ENCODE assay signal across 10 cellular contexts in the genomic region with DNA sequence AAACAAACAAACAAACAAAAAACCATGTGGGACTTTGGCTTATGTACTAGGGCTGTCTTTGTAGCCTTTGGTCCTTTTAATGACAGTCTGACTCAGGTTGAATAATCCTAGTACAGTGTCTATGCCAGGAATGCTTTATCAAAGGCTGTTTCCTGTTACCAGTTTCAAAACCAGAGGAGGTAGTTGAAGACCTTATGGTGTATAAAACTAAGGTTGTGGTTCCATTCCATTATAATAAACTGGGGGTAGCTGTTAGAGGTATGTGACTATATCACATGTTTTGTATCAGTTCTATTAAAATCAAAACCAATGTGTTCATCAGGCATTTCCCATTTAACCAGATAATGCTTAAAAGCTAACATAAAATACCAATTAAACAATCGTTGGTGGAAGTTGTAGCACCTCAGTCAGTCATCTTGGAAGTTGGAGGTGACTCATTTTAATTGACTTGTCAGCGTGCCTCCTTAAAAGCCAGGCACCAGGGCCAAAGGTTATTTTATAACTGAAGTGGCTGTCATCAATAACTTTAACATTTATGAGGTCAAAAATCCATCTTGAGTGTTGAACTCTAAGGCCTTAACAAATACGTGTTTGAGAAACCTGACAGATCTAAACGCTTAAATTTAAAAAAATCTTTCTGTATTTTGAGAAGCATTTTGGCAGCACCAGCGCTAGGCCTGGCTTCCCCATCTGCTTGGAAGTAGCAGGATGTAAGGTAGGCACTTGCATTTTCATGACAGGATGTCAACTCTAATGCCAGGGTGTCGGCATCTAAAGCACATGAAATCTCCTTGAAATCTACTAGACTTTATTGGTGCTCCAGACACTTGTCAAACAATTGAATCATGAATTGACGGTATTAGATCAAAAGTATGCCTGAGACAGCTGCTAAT.
A peak's percentile ranks its signal among the peaks of the same experiment; 100 is the strongest.
DNase-seq lines count a peak whose midpoint lies in the region; ATAC-seq, FAIRE-seq and TF ChIP-seq lines count a peak whose summit lies in the region.
"Had no signal": no experiment of that assay in that cellular context is flagged by ENCODE, and none has a peak within 500 bp of the region (broad histone marks: within the 10 kb centered on the region; RNA-seq: fewer than 3 reads in every experiment).

No MANE protein-coding gene starts in this region.

- H3K4me1 ChIP-seq in adrenal gland (replicated peaks in 1 of 2), result no peaks in the 10 kb centered on the region

- H3K27ac ChIP-seq in adrenal gland, result no peak overlapping the region

- ATAC-seq in SK-N-SH treated with all-trans-retinoic acid at 6 μM for 48 hours (peak; percentile 72), HG03442 (IDR thresholded peaks at IDR 0.05; ENCODE audit: unreplicated experiment) (no peak)

- FAIRE-seq in frontal cortex (lab: Jason Lieb, UNC), result no peak

- no peak overlapping the region for H3K4me3 ChIP-seq in foreskin fibroblast (ENCODE audit: low read depth in 1 of 2, low read length in 2 of 2)
- no peak overlapping the region for H3K4me3 ChIP-seq in adrenal gland

- intact Hi-C loops in adrenal gland (cut with DNase I), result no loop called here

- no peak for TF ChIP-seq POLR2A in adrenal gland (IDR thresholded peaks at IDR 0.05)

- WGBS in adrenal gland, 4 donors, result 89 to 95% (median 92%) methylated on average over 7 of the region's 7 CpGs

- DNase-seq in A172 (ENCODE audit: low spot score) (peak; percentile 72), GM03348 (ENCODE audit: low spot score) (peak; percentile 20), foreskin fibroblast (peak; percentile 55 to 76), frontal cortex (ENCODE audit: low spot score in 2 of 2) (no peak), adrenal gland (no peak), activated gamma-delta T cell treated with Interleukin-2 at 50 U/mL for 16 hours (no peak)
- DNase-seq: CD4-positive, alpha-beta memory T cell; NCI-H2227 treated with DMSO at 0.1 percent for 48 hours had no signal

- H3K27me3 ChIP-seq in adrenal gland, result no peaks in the 10 kb centered on the region

- H3K36me3 ChIP-seq in adrenal gland (replicated peaks in 1 of 2), result no peaks in the 10 kb centered on the region

- no peaks in the 10 kb centered on the region for H3K9me3 ChIP-seq in adrenal gland (replicated peaks in 1 of 3)

- TF ChIP-seq CTCF in foreskin fibroblast (IDR thresholded peaks at IDR 0.05; ENCODE audit: low read depth, low read length) (no peak), adrenal gland (IDR thresholded peaks at IDR 0.05) (no peak)

TF ChIP-seq in SK-N-SH treated with all-trans-retinoic acid at 6 μM for 48 hours, 23 proteins besides CTCF, POLR2A, EP300 and RAD21:
- TF ChIP-seq ZNF70 (CRISPR knock-in tag; IDR thresholded peaks at IDR 0.05) (no peak), PPARA (CRISPR knock-in tag; IDR thresholded peaks at IDR 0.05; ENCODE audit: borderline replicate concordance) (no peak), ZFP30 (CRISPR knock-in tag; IDR thresholded peaks at IDR 0.05) (no peak), ZC3H10 (CRISPR knock-in tag; IDR thresholded peaks at IDR 0.05) (no peak), GLIS3 (CRISPR knock-in tag; IDR thresholded peaks at IDR 0.05) (no peak), BACH2 (CRISPR knock-in tag; IDR thresholded peaks at IDR 0.05; ENCODE audit: borderline replicate concordance) (no peak), ARNTL (CRISPR knock-in tag; IDR thresholded peaks at IDR 0.05; ENCODE audit: borderline replicate concordance, low read depth) (no peak), SNAI2 (CRISPR knock-in tag; IDR thresholded peaks at IDR 0.05) (no peak), RARB (CRISPR knock-in tag; IDR thresholded peaks at IDR 0.05) (no peak), ISL1 (CRISPR knock-in tag; IDR thresholded peaks at IDR 0.05) (no peak), ZFP3 (CRISPR knock-in tag; IDR thresholded peaks at IDR 0.05) (no peak), TOX (CRISPR knock-in tag; IDR thresholded peaks at IDR 0.05; ENCODE audit: borderline replicate concordance) (no peak)
- TF ChIP-seq, protein P1, sequence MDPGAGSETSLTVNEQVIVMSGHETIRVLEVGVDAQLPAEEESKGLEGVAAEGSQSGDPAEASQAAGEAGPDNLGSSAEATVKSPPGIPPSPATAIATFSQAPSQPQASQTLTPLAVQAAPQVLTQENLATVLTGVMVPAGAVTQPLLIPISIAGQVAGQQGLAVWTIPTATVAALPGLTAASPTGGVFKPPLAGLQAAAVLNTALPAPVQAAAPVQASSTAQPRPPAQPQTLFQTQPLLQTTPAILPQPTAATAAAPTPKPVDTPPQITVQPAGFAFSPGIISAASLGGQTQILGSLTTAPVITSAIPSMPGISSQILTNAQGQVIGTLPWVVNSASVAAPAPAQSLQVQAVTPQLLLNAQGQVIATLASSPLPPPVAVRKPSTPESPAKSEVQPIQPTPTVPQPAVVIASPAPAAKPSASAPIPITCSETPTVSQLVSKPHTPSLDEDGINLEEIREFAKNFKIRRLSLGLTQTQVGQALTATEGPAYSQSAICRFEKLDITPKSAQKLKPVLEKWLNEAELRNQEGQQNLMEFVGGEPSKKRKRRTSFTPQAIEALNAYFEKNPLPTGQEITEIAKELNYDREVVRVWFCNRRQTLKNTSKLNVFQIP (CRISPR knock-in tag; IDR thresholded peaks at IDR 0.05; ENCODE audit: borderline replicate concordance, low read depth), result no peak
- TF ChIP-seq, protein P2, sequence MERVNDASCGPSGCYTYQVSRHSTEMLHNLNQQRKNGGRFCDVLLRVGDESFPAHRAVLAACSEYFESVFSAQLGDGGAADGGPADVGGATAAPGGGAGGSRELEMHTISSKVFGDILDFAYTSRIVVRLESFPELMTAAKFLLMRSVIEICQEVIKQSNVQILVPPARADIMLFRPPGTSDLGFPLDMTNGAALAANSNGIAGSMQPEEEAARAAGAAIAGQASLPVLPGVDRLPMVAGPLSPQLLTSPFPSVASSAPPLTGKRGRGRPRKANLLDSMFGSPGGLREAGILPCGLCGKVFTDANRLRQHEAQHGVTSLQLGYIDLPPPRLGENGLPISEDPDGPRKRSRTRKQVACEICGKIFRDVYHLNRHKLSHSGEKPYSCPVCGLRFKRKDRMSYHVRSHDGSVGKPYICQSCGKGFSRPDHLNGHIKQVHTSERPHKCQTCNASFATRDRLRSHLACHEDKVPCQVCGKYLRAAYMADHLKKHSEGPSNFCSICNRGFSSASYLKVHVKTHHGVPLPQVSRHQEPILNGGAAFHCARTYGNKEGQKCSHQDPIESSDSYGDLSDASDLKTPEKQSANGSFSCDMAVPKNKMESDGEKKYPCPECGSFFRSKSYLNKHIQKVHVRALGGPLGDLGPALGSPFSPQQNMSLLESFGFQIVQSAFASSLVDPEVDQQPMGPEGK (CRISPR knock-in tag; IDR thresholded peaks at IDR 0.05; ENCODE audit: borderline replicate concordance), result no peak
TF ChIP-seq in SK-N-SH treated with all-trans-retinoic acid at 6 μM for 48 hours: peak in this region for 0.

Comparison
In these comparisons a context has a peak if more than half of its experiments do, and no peak if none do; other contexts are left out.
1. DNase-seq: peak in A172 (single experiment), GM03348 (single experiment) and foreskin fibroblast (2 of 2); none in frontal cortex (0 of 2), adrenal gland (0 of 7) and activated gamma-delta T cell treated with Interleukin-2 at 50 U/mL for 16 hours (single experiment).